In genomic region chr7:116524609-116525297, GRCh38 we compare ENCODE assay signal across 8 cellular contexts. TPM values are rescaled to one million over a fixed set of nuclear protein-coding genes. Genes with fewer than 3 reads are reported as not detected.
A peak's percentile ranks its signal among the peaks of the same experiment; 100 is the strongest.
DNase-seq lines count a peak whose midpoint lies in the region; ATAC-seq, FAIRE-seq and TF ChIP-seq lines count a peak whose summit lies in the region.

A gene with protein sequence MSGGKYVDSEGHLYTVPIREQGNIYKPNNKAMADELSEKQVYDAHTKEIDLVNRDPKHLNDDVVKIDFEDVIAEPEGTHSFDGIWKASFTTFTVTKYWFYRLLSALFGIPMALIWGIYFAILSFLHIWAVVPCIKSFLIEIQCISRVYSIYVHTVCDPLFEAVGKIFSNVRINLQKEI (plus strand): TSS chr7:116525036. CDS start chr7:116525063, 27 bp downstream.

- POLR2A ChIA-PET in OCI-LY7 (lab: Charles Lee) = interaction anchor here (0.5 kb wide), 1 partner anchor 39 kb away, joined by 3 read pairs; no protein-coding TSS in a partner anchor
- POLR2A ChIA-PET in activated naive CD8-positive, alpha-beta T cell treated with anti-CD3 and anti-CD28 coated beads, Interleukin-2, amount 10 ng/mL, durations not matched to agents 7 days and 5 days (lab: Charles Lee) = no interaction called here

- H3K4me3 Mint-ChIP-seq in activated naive CD8-positive, alpha-beta T cell treated with anti-CD3 and anti-CD28 coated beads, Interleukin-2, amount 10 ng/mL, durations not matched to agents 7 days and 5 days = peak within 1 kb of the TSS; percentile 87
- H3K4me3 Mint-ChIP-seq in neural progenitor cell = peak within 1 kb of the TSS; percentile 89

- H3K27ac ChIP-seq in OCI-LY7 (ENCODE audit: low read depth, low read length, poor library complexity, severe bottlenecking) = no peak within 1 kb of the TSS
- H3K27ac ChIP-seq in neural progenitor cell = no peak within 1 kb of the TSS

- H4K20me1 ChIP-seq in OCI-LY7 (ENCODE audit: insufficient read depth, low read length) = no peaks in the 10 kb centered on the region
- H4K20me1 ChIP-seq in neural progenitor cell (ENCODE audit: low read depth) = no peaks in the 10 kb centered on the region

- no peaks in the 10 kb centered on the region for H3K36me3 Mint-ChIP-seq in activated naive CD8-positive, alpha-beta T cell treated with anti-CD3 and anti-CD28 coated beads, Interleukin-2, amount 10 ng/mL, durations not matched to agents 7 days and 5 days
- no peaks in the 10 kb centered on the region for H3K36me3 Mint-ChIP-seq in neural progenitor cell

- TF ChIP-seq CTCF in GM20000 (IDR thresholded peaks at IDR 0.05; ENCODE audit: extremely low read depth, missing control alignments) (no peak), OCI-LY7 (conservative IDR thresholded peaks at IDR 0.05; ENCODE audit: low read length) (no peak), neural progenitor cell (IDR thresholded peaks at IDR 0.05) (no peak)

- FAIRE-seq in urothelium cell line (lab: Jason Lieb, UNC) = no peak

- BruUV-seq in OCI-LY7 (replicated peaks; lab: Mats Ljungman, UMichigan) = no TSS peak

- peak; percentile 99 for DNase-seq in ACHN
- DNase-seq in GM20000 (ENCODE audit: low spot score) = peak; percentile 61
- no peak for DNase-seq in OCI-LY7 (ENCODE audit: low spot score)
- DNase-seq in activated naive CD8-positive, alpha-beta T cell treated with anti-CD3 and anti-CD28 coated beads, Interleukin-2, amount 10 ng/mL, durations not matched to agents 7 days and 5 days = peak; percentile 43
- peak; percentile 94 for DNase-seq in glomerular visceral epithelial cell (ENCODE audit: extremely low spot score)
- peak; percentile 52 for DNase-seq in neural progenitor cell (ENCODE audit: low spot score)
- peak; percentile 78 for DNase-seq in urothelium cell line (ENCODE audit: low spot score)
- DNase-seq in Kasumi-1 (lab: John Stamatoyannopoulos, UW) = no peak

- H3K4me3 ChIP-seq in OCI-LY7 (ENCODE audit: low read depth, low read length, poor library complexity, severe bottlenecking) (peak within 1 kb of the TSS; percentile 24), neural progenitor cell (peak within 1 kb of the TSS; percentile 68)

- H3K79me2 ChIP-seq in OCI-LY7 (ENCODE audit: insufficient read depth, low read depth, low read length) (no peaks in the 10 kb centered on the region), neural progenitor cell (ENCODE audit: low read depth) (no peaks in the 10 kb centered on the region)

- in situ Hi-C loops in ACHN (cut with HindIII; ENCODE audit: low pct_ligation_motif_present, low pct_unique_long_range_greater_than_20kb, low sequenced_read_pairs) = loop anchor here (10.0 kb wide), 1 partner anchor 270 kb away; no protein-coding TSS in a partner anchor

- H3K4me2 ChIP-seq in OCI-LY7 (ENCODE audit: low read length) = peak within 1 kb of the TSS; percentile 59; the same call in 1 of the 2 replicates
- peak within 1 kb of the TSS; percentile 98 for H3K4me2 ChIP-seq in neural progenitor cell

- peaks cover 76% of the 10 kb centered on the region for H3K27me3 Mint-ChIP-seq in activated naive CD8-positive, alpha-beta T cell treated with anti-CD3 and anti-CD28 coated beads, Interleukin-2, amount 10 ng/mL, durations not matched to agents 7 days and 5 days
- peaks cover 32% of the 10 kb centered on the region for H3K27me3 Mint-ChIP-seq in neural progenitor cell (ENCODE audit: insufficient read depth, low read depth)

- CTCF ChIA-PET in OCI-LY7 (lab: Charles Lee; ENCODE audit: unreplicated experiment) = no interaction called here

- no peaks in the 10 kb centered on the region for H3K9me3 ChIP-seq in OCI-LY7 (ENCODE audit: low read length)
- H3K9me3 ChIP-seq in neural progenitor cell (ENCODE audit: low read depth) = no peaks in the 10 kb centered on the region

- no peak within 1 kb of the TSS for H3K9ac ChIP-seq in neural progenitor cell

- no peaks in the 10 kb centered on the region for H3K36me3 ChIP-seq in OCI-LY7 (ENCODE audit: insufficient read depth, low read length)
- H3K36me3 ChIP-seq in neural progenitor cell = no peaks in the 10 kb centered on the region

- H2AFZ ChIP-seq in OCI-LY7 (ENCODE audit: low read length) = no peak within 1 kb of the TSS
- peak within 1 kb of the TSS; percentile 96 for H2AFZ ChIP-seq in neural progenitor cell (replicated peaks)

- H3K27ac Mint-ChIP-seq in activated naive CD8-positive, alpha-beta T cell treated with anti-CD3 and anti-CD28 coated beads, Interleukin-2, amount 10 ng/mL, durations not matched to agents 7 days and 5 days = peak within 1 kb of the TSS; percentile 17
- H3K27ac Mint-ChIP-seq in neural progenitor cell = peak within 1 kb of the TSS; percentile 78

- H3F3A ChIP-seq in neural progenitor cell (ENCODE audit: low read depth) = peaks cover 13% of the 10 kb centered on the region

- peaks cover 51% of the 10 kb centered on the region for H3K27me3 ChIP-seq in neural progenitor cell

- H3K9me2 ChIP-seq in OCI-LY7 (ENCODE audit: insufficient read depth, low read length) = no peaks in the 10 kb centered on the region

- intact Hi-C loops in OCI-LY7 (cut with micrococcal nuclease; ENCODE audit: unreplicated experiment) = loop anchor here (5.0 kb wide), 1 partner anchor 58 kb away; no protein-coding TSS in a partner anchor

- H3K9me3 Mint-ChIP-seq in activated naive CD8-positive, alpha-beta T cell treated with anti-CD3 and anti-CD28 coated beads, Interleukin-2, amount 10 ng/mL, durations not matched to agents 7 days and 5 days = no peaks in the 10 kb centered on the region
- no peaks in the 10 kb centered on the region for H3K9me3 Mint-ChIP-seq in neural progenitor cell

- H3K4me1 ChIP-seq in OCI-LY7 (ENCODE audit: insufficient read depth, low read length, poor library complexity, severe bottlenecking) (no peaks in the 10 kb centered on the region), neural progenitor cell (no peaks in the 10 kb centered on the region)

- H3K4me1 Mint-ChIP-seq in activated naive CD8-positive, alpha-beta T cell treated with anti-CD3 and anti-CD28 coated beads, Interleukin-2, amount 10 ng/mL, durations not matched to agents 7 days and 5 days = peaks cover 18% of the 10 kb centered on the region
- peaks cover 26% of the 10 kb centered on the region for H3K4me1 Mint-ChIP-seq in neural progenitor cell

- peak; percentile 23 for ATAC-seq in activated naive CD8-positive, alpha-beta T cell treated with anti-CD3 and anti-CD28 coated beads, Interleukin-2, amount 10 ng/mL, durations not matched to agents 7 days and 5 days (ENCODE audit: low read depth)

RNA-seq across cellular contexts. Expression of the gene that starts here (rescaled TPM):
- total RNA-seq in OCI-LY7 (2014; rRNA removed; shearing (Covaris generic)) = not detected in 2 replicates
- total RNA-seq in OCI-LY7 (2022) (0.30 TPM in 1 of 2 replicates, not detected in the other), neural progenitor cell (ENCODE audit: low replicate concordance) (0.19 and 1.2 TPM in 2 replicates)
- total RNA-seq in activated naive CD8-positive, alpha-beta T cell treated with anti-CD3 and anti-CD28 coated beads, Interleukin-2, amount 10 ng/mL, durations not matched to agents 7 days and 5 days = under 1 TPM in 1 of 2 experiments, not detected in 1; 0.23 TPM

Comparison
In these comparisons a context has a peak if more than half of its experiments do, and no peak if none do; other contexts are left out.
1. Peak in DNase-seq and ATAC-seq in activated naive CD8-positive, alpha-beta T cell treated with anti-CD3 and anti-CD28 coated beads, Interleukin-2, amount 10 ng/mL, durations not matched to agents 7 days and 5 days; RNA of the gene not detected or under 1 TPM.
2. DNase-seq: peak in ACHN (single experiment), GM20000 (single experiment), glomerular visceral epithelial cell (single experiment), neural progenitor cell (single experiment) and urothelium cell line (single experiment); none in OCI-LY7 (single experiment) and Kasumi-1 (0 of 2).